ENCODE assay signal across 34 cellular contexts in genomic region chr1:53260631-53261247, GRCh38.
"Had no signal": no experiment of that assay in that cellular context is flagged by ENCODE, and none has a peak within 500 bp of the region (broad histone marks: within the 10 kb centered on the region; RNA-seq: fewer than 3 reads in every experiment).

No MANE protein-coding gene starts in this region.

- H3K27me3 ChIP-seq: body of pancreas, cardiac muscle cell, colonic mucosa, dorsolateral prefrontal cortex, gastroesophageal sphincter, hepatocyte, pancreas, tibial nerve had no signal

- ATAC-seq: activated CD8-positive, alpha-beta memory T cell treated with anti-CD3 and anti-CD28 coated beads, Interleukin-2, amount 10 ng/mL, durations not matched to agents 7 days and 5 days; body of pancreas; effector memory CD8-positive, alpha-beta T cell; gastroesophageal sphincter; left cardiac atrium; left ventricle myocardium superior; pancreas; T-helper 17 cell had no signal

- H3K27ac ChIP-seq: body of pancreas, cardiac muscle cell, colonic mucosa, dorsolateral prefrontal cortex, gastroesophageal sphincter, hepatocyte, pancreas, prostate gland, tibial nerve had no signal

- H3K9me3 ChIP-seq: body of pancreas, colonic mucosa, gastroesophageal sphincter, pancreas, prostate gland, tibial nerve had no signal

- H3K9me3 Mint-ChIP-seq: activated CD4-positive, alpha-beta memory T cell treated with anti-CD3 and anti-CD28 coated beads for 36 hours; activated CD4-positive, alpha-beta T cell treated with anti-CD3 and anti-CD28 coated beads, Interleukin-2, amount 10 ng/mL, durations not matched to agents 24 days and 14 days; effector memory CD8-positive, alpha-beta T cell; mesothelial cell of epicardium; naive B cell; neural crest cell; stimulated activated naive B cell treated with anti-CD40 and anti-IgM and Interleukin-4, amounts not matched to agents 10 μg/mL and 1 μg/mL and 100 μg/mL, for 72 hours had no signal

- H3K4me1 Mint-ChIP-seq: activated CD4-positive, alpha-beta T cell treated with anti-CD3 and anti-CD28 coated beads, Interleukin-2, amount 10 ng/mL, durations not matched to agents 24 days and 14 days; activated CD8-positive, alpha-beta memory T cell treated with anti-CD3 and anti-CD28 coated beads, Interleukin-2, amount 10 ng/mL, durations not matched to agents 7 days and 5 days; mesothelial cell of epicardium; naive B cell; neural crest cell; T-helper 17 cell had no signal

- H3K4me2 ChIP-seq: hepatocyte, smooth muscle cell had no signal

- DNase-seq: activated CD4-positive, alpha-beta memory T cell treated with anti-CD3 and anti-CD28 coated beads for 36 hours; activated CD4-positive, alpha-beta T cell treated with anti-CD3 and anti-CD28 coated beads, Interleukin-2, amount 10 ng/mL, durations not matched to agents 24 days and 14 days; activated CD4-positive, CD25-positive, alpha-beta regulatory T cell treated with anti-CD3 and anti-CD28 coated beads, Interleukin-2, amount 50 U/mL, for 72 hours; activated CD8-positive, alpha-beta memory T cell treated with anti-CD3 and anti-CD28 coated beads, Interleukin-2, amount 10 ng/mL, durations not matched to agents 7 days and 5 days; activated effector memory CD4-positive, alpha-beta T cell treated with Interleukin-2 at 50 U/mL for 16 hours; activated naive CD4-positive, alpha-beta T cell treated with Interleukin-2 at 50 U/mL for 16 hours; activated T-cell treated with anti-CD3 and anti-CD28 coated beads for 4 hours; aorta; body of pancreas; cerebellar nuclear complex; colonic mucosa; dorsolateral prefrontal cortex; effector memory CD8-positive, alpha-beta T cell; left cardiac atrium; left ventricle myocardium superior; naive B cell; nucleus accumbens; pancreas; retina; stimulated activated CD4-positive, alpha-beta T cell treated with anti-CD3 and anti-CD28 coated beads, Interleukin-1b, Interleukin-23, amount 100 ng/mL, for 48 hours; stimulated activated CD4-positive, alpha-beta T cell treated with anti-CD3 and anti-CD28 coated beads, Interleukin-4, amount 100 ng/mL, for 4 hours; stimulated activated CD8-positive, alpha-beta memory T cell treated with anti-CD3 and anti-CD28 coated beads, Interleukin-4, amount 100 ng/mL, for 48 hours; stimulated activated naive B cell treated with anti-CD40 and anti-IgM and Interleukin-4, amounts not matched to agents 10 μg/mL and 1 μg/mL and 100 μg/mL, for 72 hours; T-helper 17 cell; T1000 had no signal

- H3K79me2 ChIP-seq: hepatocyte had no signal

- H3K4me3 ChIP-seq: body of pancreas, cardiac muscle cell, colonic mucosa, dorsolateral prefrontal cortex, gastroesophageal sphincter, hepatocyte, pancreas, prostate gland, smooth muscle cell, tibial nerve had no signal

- H3K36me3 ChIP-seq: cardiac muscle cell, colonic mucosa, pancreas, prostate gland had no signal

- H3K36me3 Mint-ChIP-seq: mesothelial cell of epicardium had no signal

- H3K27ac Mint-ChIP-seq: activated CD4-positive, alpha-beta memory T cell treated with anti-CD3 and anti-CD28 coated beads for 36 hours; activated CD4-positive, alpha-beta T cell treated with anti-CD3 and anti-CD28 coated beads, Interleukin-2, amount 10 ng/mL, durations not matched to agents 24 days and 14 days; activated CD8-positive, alpha-beta memory T cell treated with anti-CD3 and anti-CD28 coated beads, Interleukin-2, amount 10 ng/mL, durations not matched to agents 7 days and 5 days; activated naive CD8-positive, alpha-beta T cell; effector memory CD8-positive, alpha-beta T cell; mesothelial cell of epicardium; stimulated activated naive B cell treated with anti-CD40 and anti-IgM and Interleukin-4, amounts not matched to agents 10 μg/mL and 1 μg/mL and 100 μg/mL, for 72 hours; T-helper 17 cell had no signal

- H2AFZ ChIP-seq: hepatocyte had no signal

- H3K27me3 Mint-ChIP-seq: activated CD4-positive, alpha-beta memory T cell treated with anti-CD3 and anti-CD28 coated beads for 36 hours; activated CD4-positive, alpha-beta T cell treated with anti-CD3 and anti-CD28 coated beads, Interleukin-2, amount 10 ng/mL, durations not matched to agents 24 days and 14 days; activated CD8-positive, alpha-beta memory T cell treated with anti-CD3 and anti-CD28 coated beads, Interleukin-2, amount 10 ng/mL, durations not matched to agents 7 days and 5 days; activated naive CD8-positive, alpha-beta T cell; effector memory CD8-positive, alpha-beta T cell; naive B cell; stimulated activated naive B cell treated with anti-CD40 and anti-IgM and Interleukin-4, amounts not matched to agents 10 μg/mL and 1 μg/mL and 100 μg/mL, for 72 hours; T-helper 17 cell had no signal

- H3K4me3 Mint-ChIP-seq: activated CD4-positive, alpha-beta memory T cell treated with anti-CD3 and anti-CD28 coated beads for 36 hours; activated CD4-positive, alpha-beta T cell treated with anti-CD3 and anti-CD28 coated beads, Interleukin-2, amount 10 ng/mL, durations not matched to agents 24 days and 14 days; activated CD8-positive, alpha-beta memory T cell treated with anti-CD3 and anti-CD28 coated beads, Interleukin-2, amount 10 ng/mL, durations not matched to agents 7 days and 5 days; activated naive CD8-positive, alpha-beta T cell; effector memory CD8-positive, alpha-beta T cell; mesothelial cell of epicardium; naive B cell; neural crest cell; stimulated activated naive B cell treated with anti-CD40 and anti-IgM and Interleukin-4, amounts not matched to agents 10 μg/mL and 1 μg/mL and 100 μg/mL, for 72 hours had no signal

- H3K4me1 ChIP-seq: colonic mucosa, gastroesophageal sphincter, prostate gland, tibial nerve had no signal
